8 cellular contexts compared by ENCODE assay signal in the genomic region with DNA sequence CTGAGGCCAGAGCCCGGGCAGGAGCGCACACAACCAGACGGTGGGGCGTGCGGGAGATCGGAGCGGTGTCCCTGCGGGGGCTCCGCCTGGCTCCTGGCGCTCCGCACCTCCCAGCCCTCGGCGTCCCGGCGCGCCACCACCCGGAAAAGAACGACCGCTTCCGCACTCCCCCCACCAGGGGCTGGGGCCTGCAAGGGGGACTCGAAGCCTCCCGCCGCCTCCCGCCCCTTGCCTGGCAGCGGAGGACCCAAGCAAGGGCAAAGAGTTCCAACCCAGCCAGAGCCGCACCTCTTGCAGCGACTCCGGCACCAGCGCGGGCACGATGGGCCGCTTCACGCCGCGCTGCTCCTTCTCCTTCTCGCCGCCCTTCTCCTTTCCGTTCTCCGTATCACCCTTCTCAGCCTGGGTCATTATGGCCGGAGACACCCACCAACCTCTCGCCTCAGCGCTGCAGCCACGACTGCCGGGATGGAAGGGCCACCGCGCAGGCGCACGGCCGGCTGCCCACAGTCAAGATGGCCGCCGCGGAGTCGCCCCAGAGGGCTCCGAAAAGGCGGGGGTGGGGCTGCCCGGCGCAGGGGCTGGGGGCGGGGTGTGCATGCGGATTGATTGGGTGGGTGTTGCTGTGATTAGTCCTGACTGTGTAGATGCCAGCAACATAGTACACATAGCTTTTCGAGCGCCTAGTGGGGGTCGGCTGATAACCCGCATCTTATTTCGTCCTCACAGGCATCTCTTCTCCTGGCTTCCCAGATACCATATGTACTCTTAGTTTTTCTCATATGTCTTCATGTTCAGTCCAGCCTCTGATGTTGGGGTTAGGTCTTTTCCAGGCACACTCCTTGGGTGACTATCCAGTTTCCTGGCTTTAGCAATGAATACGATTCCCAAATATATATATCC.
DNase-seq lines count a peak whose midpoint lies in the region; ATAC-seq and TF ChIP-seq lines count a peak whose summit lies in the region.

A gene with protein sequence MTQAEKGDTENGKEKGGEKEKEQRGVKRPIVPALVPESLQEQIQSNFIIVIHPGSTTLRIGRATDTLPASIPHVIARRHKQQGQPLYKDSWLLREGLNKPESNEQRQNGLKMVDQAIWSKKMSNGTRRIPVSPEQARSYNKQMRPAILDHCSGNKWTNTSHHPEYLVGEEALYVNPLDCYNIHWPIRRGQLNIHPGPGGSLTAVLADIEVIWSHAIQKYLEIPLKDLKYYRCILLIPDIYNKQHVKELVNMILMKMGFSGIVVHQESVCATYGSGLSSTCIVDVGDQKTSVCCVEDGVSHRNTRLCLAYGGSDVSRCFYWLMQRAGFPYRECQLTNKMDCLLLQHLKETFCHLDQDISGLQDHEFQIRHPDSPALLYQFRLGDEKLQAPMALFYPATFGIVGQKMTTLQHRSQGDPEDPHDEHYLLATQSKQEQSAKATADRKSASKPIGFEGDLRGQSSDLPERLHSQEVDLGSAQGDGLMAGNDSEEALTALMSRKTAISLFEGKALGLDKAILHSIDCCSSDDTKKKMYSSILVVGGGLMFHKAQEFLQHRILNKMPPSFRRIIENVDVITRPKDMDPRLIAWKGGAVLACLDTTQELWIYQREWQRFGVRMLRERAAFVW (minus strand): TSS at position 462 of the 903 bp plus-strand sequence. CDS start 51 bp downstream, at position 411.

- peak; percentile 89 for DNase-seq in DND-41
- peak; percentile 85 for DNase-seq in KG1 (lab: John Stamatoyannopoulos, UW)
- DNase-seq in SHP77 (lab: John Stamatoyannopoulos, UW), result peak; percentile 63 to 78
- peak; percentile 77 for DNase-seq in activated effector memory CD4-positive, alpha-beta T cell treated with Interleukin-2 at 50 U/mL for 16 hours
- DNase-seq in fibroblast of the conjunctiva (ENCODE audit: low read depth), result peak; percentile 77
- DNase-seq in nephron progenitor cell, result peak; percentile 92

- no peaks in the 10 kb centered on the region for H3K9me3 Mint-ChIP-seq in nephron progenitor cell
- H3K9me3 Mint-ChIP-seq in stimulated activated naive CD8-positive, alpha-beta T cell treated with anti-CD3 and anti-CD28 coated beads, Interleukin-15, Interleukin-2, amounts not matched to agents 100 ng/mL and 50 ng/mL, for 24 hours, result no peaks in the 10 kb centered on the region

- peak within 1 kb of the TSS; percentile 82 for H3K27ac ChIP-seq in DND-41 (ENCODE audit: low read length)

- TF ChIP-seq CTCF in DND-41 (IDR thresholded peaks at IDR 0.05; ENCODE audit: borderline replicate concordance, extremely low read depth, low read length, poor library complexity, severe bottlenecking) (no peak), nephron progenitor cell (IDR thresholded peaks at IDR 0.05) (no peak)

- H3K27me3 Mint-ChIP-seq in nephron progenitor cell (ENCODE audit: low read depth, poor library complexity), result peaks cover 3% of the 10 kb centered on the region
- no peaks in the 10 kb centered on the region for H3K27me3 Mint-ChIP-seq in stimulated activated naive CD8-positive, alpha-beta T cell treated with anti-CD3 and anti-CD28 coated beads, Interleukin-15, Interleukin-2, amounts not matched to agents 100 ng/mL and 50 ng/mL, for 24 hours

- H3K27ac Mint-ChIP-seq in nephron progenitor cell, result peak within 1 kb of the TSS; percentile 98
- H3K27ac Mint-ChIP-seq in stimulated activated naive CD8-positive, alpha-beta T cell treated with anti-CD3 and anti-CD28 coated beads, Interleukin-15, Interleukin-2, amounts not matched to agents 100 ng/mL and 50 ng/mL, for 24 hours, result peak within 1 kb of the TSS; percentile 92

- H2AFZ ChIP-seq in DND-41 (ENCODE audit: low read depth, low read length), result peak within 1 kb of the TSS; percentile 89

- no peaks in the 10 kb centered on the region for H4K20me1 ChIP-seq in DND-41 (ENCODE audit: insufficient read depth, low read length)

- ATAC-seq in DND-41 (ENCODE audit: insufficient read depth, low read depth) (peak; percentile 92), GM21717 (IDR thresholded peaks at IDR 0.05; ENCODE audit: unreplicated experiment) (peak; percentile 82)

- H3K9me3 ChIP-seq in DND-41 (ENCODE audit: insufficient read depth, low read length, severe bottlenecking), result no peaks in the 10 kb centered on the region

- peak within 1 kb of the TSS; percentile 72 to 78 for H3K4me3 ChIP-seq in DND-41 (ENCODE audit: low read depth in 1 of 2, low read length in 2 of 2)

- peaks cover 36% of the 10 kb centered on the region for H3K36me3 ChIP-seq in DND-41 (ENCODE audit: insufficient read depth, low read length)

- peaks cover 10% of the 10 kb centered on the region for H3K27me3 ChIP-seq in DND-41 (ENCODE audit: insufficient read depth, low read length, poor library complexity)

- H3K79me2 ChIP-seq in DND-41 (ENCODE audit: insufficient read depth, low read length), result peaks cover 13% of the 10 kb centered on the region

- H3K9ac ChIP-seq in DND-41 (ENCODE audit: low read depth, low read length), result peak within 1 kb of the TSS; percentile 76

- peaks cover 46% of the 10 kb centered on the region for H3K36me3 Mint-ChIP-seq in nephron progenitor cell (ENCODE audit: low read depth)
- H3K36me3 Mint-ChIP-seq in stimulated activated naive CD8-positive, alpha-beta T cell treated with anti-CD3 and anti-CD28 coated beads, Interleukin-15, Interleukin-2, amounts not matched to agents 100 ng/mL and 50 ng/mL, for 24 hours (ENCODE audit: low read depth), result peaks cover 64% of the 10 kb centered on the region

- peaks cover 18% of the 10 kb centered on the region for H3K4me1 ChIP-seq in DND-41 (ENCODE audit: insufficient read depth, low read length)

- peaks cover 20% of the 10 kb centered on the region for H3K4me1 Mint-ChIP-seq in nephron progenitor cell
- H3K4me1 Mint-ChIP-seq in stimulated activated naive CD8-positive, alpha-beta T cell treated with anti-CD3 and anti-CD28 coated beads, Interleukin-15, Interleukin-2, amounts not matched to agents 100 ng/mL and 50 ng/mL, for 24 hours (ENCODE audit: low read depth), result peaks cover 33% of the 10 kb centered on the region

- peak within 1 kb of the TSS; percentile 95 for H3K4me3 Mint-ChIP-seq in nephron progenitor cell
- peak within 1 kb of the TSS; percentile 92 for H3K4me3 Mint-ChIP-seq in stimulated activated naive CD8-positive, alpha-beta T cell treated with anti-CD3 and anti-CD28 coated beads, Interleukin-15, Interleukin-2, amounts not matched to agents 100 ng/mL and 50 ng/mL, for 24 hours

- H3K4me2 ChIP-seq in DND-41 (ENCODE audit: insufficient read depth, low read length), result peak within 1 kb of the TSS; percentile 77

Comparison
In these comparisons a context has a peak if more than half of its experiments do, and no peak if none do; other contexts are left out.
1. Peak in every context shown above with its lines: DNase-seq, ATAC-seq, H3K4me3 ChIP-seq and H3K27ac ChIP-seq.